In the genomic region with DNA sequence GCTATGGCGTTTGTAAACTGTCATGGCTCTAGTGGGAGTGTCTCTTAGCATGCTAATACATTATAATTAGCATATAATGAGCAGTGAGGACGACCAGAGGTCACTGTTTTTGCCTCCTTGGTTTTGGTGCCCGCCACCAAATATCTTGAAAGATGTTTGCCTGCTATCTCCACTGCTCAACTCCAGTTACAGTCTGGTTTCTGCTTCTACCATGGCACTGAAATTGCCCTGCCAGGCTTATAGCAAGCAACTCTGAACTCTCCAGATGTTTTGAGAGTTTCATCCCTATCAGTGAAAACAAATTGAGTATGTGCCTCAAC, we compare ENCODE assay signal across 1 cellular context.
TF ChIP-seq lines count a peak whose summit lies in the region.

No MANE protein-coding gene starts in this region.

TF ChIP-seq in SK-N-SH, 30 proteins besides CTCF, POLR2A, EP300 and RAD21 (continued from another document):
- TF ChIP-seq, protein P1, sequence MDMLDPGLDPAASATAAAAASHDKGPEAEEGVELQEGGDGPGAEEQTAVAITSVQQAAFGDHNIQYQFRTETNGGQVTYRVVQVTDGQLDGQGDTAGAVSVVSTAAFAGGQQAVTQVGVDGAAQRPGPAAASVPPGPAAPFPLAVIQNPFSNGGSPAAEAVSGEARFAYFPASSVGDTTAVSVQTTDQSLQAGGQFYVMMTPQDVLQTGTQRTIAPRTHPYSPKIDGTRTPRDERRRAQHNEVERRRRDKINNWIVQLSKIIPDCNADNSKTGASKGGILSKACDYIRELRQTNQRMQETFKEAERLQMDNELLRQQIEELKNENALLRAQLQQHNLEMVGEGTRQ (IDR thresholded peaks at IDR 0.05; ENCODE audit: borderline replicate concordance, low read depth, low read length) = no peak
- TF ChIP-seq GATA2 (CRISPR knock-in tag; IDR thresholded peaks at IDR 0.05) = no peak
- no peak for TF ChIP-seq RCOR1 (IDR thresholded peaks at IDR 0.05; ENCODE audit: low read length)
- TF ChIP-seq YY1 (IDR thresholded peaks at IDR 0.05; ENCODE audit: low read depth) = no peak
- TF ChIP-seq EZH2phosphoT487 (IDR thresholded peaks at IDR 0.05; ENCODE audit: borderline replicate concordance, low read depth) = no peak
- TF ChIP-seq TCF12 (IDR thresholded peaks at IDR 0.05) = no peak
- TF ChIP-seq ELF1 (IDR thresholded peaks at IDR 0.05) = no peak
- no peak for TF ChIP-seq SMC3 (IDR thresholded peaks at IDR 0.05; ENCODE audit: low read depth, low read length)
- no peak for TF ChIP-seq SIN3A (IDR thresholded peaks at IDR 0.05; ENCODE audit: borderline replicate concordance, low read depth, low read length)
- TF ChIP-seq FOXM1 (IDR thresholded peaks at IDR 0.05; ENCODE audit: low read depth) = no peak
